1 cellular context compared by ENCODE assay signal in genomic region chr9:35579659-35580227, GRCh38. TPM values are rescaled to one million over a fixed set of nuclear protein-coding genes. Genes with fewer than 3 reads are reported as not detected.
"Had no signal": no experiment of that assay in that cellular context is flagged by ENCODE, and none has a peak within 500 bp of the region (broad histone marks: within the 10 kb centered on the region; RNA-seq: fewer than 3 reads in every experiment).

No MANE protein-coding gene starts in this region.

RNA-seq across cellular contexts. Expression of gene CD72, which starts 38.5 kb away (rescaled TPM):
- total RNA-seq: lung microvascular endothelial cell had no signal
